Comparison of ENCODE assay signal across 18 cellular contexts in the genomic region with DNA sequence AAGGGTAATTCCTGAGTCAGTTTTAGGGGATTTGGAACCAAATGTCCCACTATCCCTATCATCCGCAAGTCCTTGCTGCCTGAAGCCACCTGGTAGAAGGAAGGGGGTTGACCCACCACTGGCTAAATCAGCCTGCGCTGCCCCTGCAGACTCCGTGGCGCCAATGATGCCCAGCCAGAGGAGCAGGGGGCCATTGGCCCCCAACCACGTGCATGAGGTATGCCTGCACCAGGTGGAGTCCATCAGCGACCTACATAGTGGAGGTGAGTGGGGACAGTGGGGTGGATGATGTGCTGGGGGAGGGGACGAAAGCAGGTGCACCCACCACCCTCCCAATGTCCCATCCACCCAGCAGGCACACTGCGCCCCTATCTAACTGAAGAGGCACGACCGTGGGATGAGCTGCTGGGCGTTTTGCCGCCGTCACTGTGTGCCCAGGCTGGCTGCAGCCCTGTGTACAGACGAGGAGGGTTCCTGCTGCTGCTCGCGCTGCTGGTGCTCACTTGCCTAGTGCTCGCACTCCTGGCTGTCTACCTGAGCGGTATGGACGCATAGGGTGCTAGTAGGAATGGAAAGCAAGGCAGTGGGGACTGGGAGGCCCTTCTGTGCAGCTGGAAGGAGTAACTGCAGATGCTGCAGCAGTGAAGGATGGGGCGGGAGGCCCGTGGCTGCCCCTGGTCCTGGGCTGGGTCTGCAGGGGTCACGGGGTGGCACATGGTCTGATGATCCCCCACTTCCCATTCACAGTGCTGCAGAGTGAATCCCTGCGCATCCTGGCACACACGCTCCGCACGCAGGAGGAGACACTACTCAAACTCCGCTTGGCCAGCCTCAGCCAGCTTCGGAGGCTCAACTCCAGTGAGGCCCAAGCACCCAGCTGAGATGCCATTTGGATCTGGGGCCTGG. TPM values are rescaled to one million over a fixed set of nuclear protein-coding genes. Genes with fewer than 3 reads are reported as not detected.
DNase-seq lines count a peak whose midpoint lies in the region; ATAC-seq and TF ChIP-seq lines count a peak whose summit lies in the region.
"Had no signal": no experiment of that assay in that cellular context is flagged by ENCODE, and none has a peak within 500 bp of the region (broad histone marks: within the 10 kb centered on the region; RNA-seq: fewer than 3 reads in every experiment).

No MANE protein-coding gene starts in this region.

- no peaks in the 10 kb centered on the region for H3K9me3 ChIP-seq in cardiac muscle cell (ENCODE audit: low read depth)
- no peaks in the 10 kb centered on the region for H3K9me3 ChIP-seq in Panc1 (ENCODE audit: control insufficient read depth, insufficient read depth, low read depth, low read length)
- H3K9me3 ChIP-seq in heart right ventricle, result no peaks in the 10 kb centered on the region
- H3K9me3 ChIP-seq: SJCRH30 had no signal

- H3K4me3 Mint-ChIP-seq in stimulated activated memory B cell treated with anti-CD40 and anti-IgM and Interleukin-4, amounts not matched to agents 10 μg/mL and 1 μg/mL and 100 μg/mL, for 72 hours, result no peak overlapping the region
- no peak overlapping the region for H3K4me3 Mint-ChIP-seq in activated CD4-positive, alpha-beta T cell treated with anti-CD3 and anti-CD28 coated beads, Interleukin-2, amount 10 ng/mL, durations not matched to agents 7 days and 5 days

- H3K9me3 Mint-ChIP-seq in stimulated activated memory B cell treated with anti-CD40 and anti-IgM and Interleukin-4, amounts not matched to agents 10 μg/mL and 1 μg/mL and 100 μg/mL, for 72 hours, result no peaks in the 10 kb centered on the region
- no peaks in the 10 kb centered on the region for H3K9me3 Mint-ChIP-seq in activated CD4-positive, alpha-beta T cell treated with anti-CD3 and anti-CD28 coated beads, Interleukin-2, amount 10 ng/mL, durations not matched to agents 7 days and 5 days

- peak; percentile 31; the same call in 1 of the 2 replicates for ATAC-seq in Panc1
- ATAC-seq in heart right ventricle, result peak in 2 of 8 donors; percentile 2 to 10
- ATAC-seq in stimulated activated memory B cell treated with anti-CD40 and anti-IgM and Interleukin-4, amounts not matched to agents 10 μg/mL and 1 μg/mL and 100 μg/mL, for 72 hours, result peak; percentile 17
- no peak for ATAC-seq in GM18861 (IDR thresholded peaks at IDR 0.05; ENCODE audit: unreplicated experiment)
- ATAC-seq in GM21390 (IDR thresholded peaks at IDR 0.05; ENCODE audit: unreplicated experiment), result no peak

- POLR2A ChIA-PET in Panc1 (lab: Charles Lee), result no interaction called here
- POLR2A ChIA-PET in activated CD4-positive, alpha-beta T cell treated with anti-CD3 and anti-CD28 coated beads, Interleukin-2, amount 10 ng/mL, durations not matched to agents 7 days and 5 days (lab: Charles Lee), result no interaction called here

- intact Hi-C loops in cardiac septum (cut with DNase I), result loop anchor here (5.0 kb wide), 1 partner anchor 41 kb away; the partner anchor contains the start of gene TUSC2
- intact Hi-C loops in Panc1 (cut with micrococcal nuclease; ENCODE audit: unreplicated experiment), result no loop called here
- intact Hi-C loops in heart right ventricle (cut with DNase I), result no loop called here

- no TSS peak for BruUV-seq in Panc1 (replicated peaks; lab: Mats Ljungman, UMichigan)

- peaks cover 14% of the 10 kb centered on the region for H3K4me1 Mint-ChIP-seq in stimulated activated memory B cell treated with anti-CD40 and anti-IgM and Interleukin-4, amounts not matched to agents 10 μg/mL and 1 μg/mL and 100 μg/mL, for 72 hours
- H3K4me1 Mint-ChIP-seq in activated CD4-positive, alpha-beta T cell treated with anti-CD3 and anti-CD28 coated beads, Interleukin-2, amount 10 ng/mL, durations not matched to agents 7 days and 5 days, result peaks cover 11% of the 10 kb centered on the region

- 85% methylated on average over 28 of the region's 28 CpGs for WGBS in heart right ventricle, 2 donors

- H3K36me3 Mint-ChIP-seq in stimulated activated memory B cell treated with anti-CD40 and anti-IgM and Interleukin-4, amounts not matched to agents 10 μg/mL and 1 μg/mL and 100 μg/mL, for 72 hours, result peaks cover 27% of the 10 kb centered on the region
- H3K36me3 Mint-ChIP-seq in activated CD4-positive, alpha-beta T cell treated with anti-CD3 and anti-CD28 coated beads, Interleukin-2, amount 10 ng/mL, durations not matched to agents 7 days and 5 days (ENCODE audit: low read depth), result no peaks in the 10 kb centered on the region

- peaks cover 3% of the 10 kb centered on the region for H3K4me1 ChIP-seq in cardiac muscle cell (ENCODE audit: low read depth)
- H3K4me1 ChIP-seq in Panc1 (ENCODE audit: control insufficient read depth, insufficient read depth, low read length), result peaks cover 3% of the 10 kb centered on the region; the same call in 1 of the 2 replicates
- H3K4me1 ChIP-seq in heart right ventricle, result peaks cover 9 to 54% (median 32%) of the 10 kb centered on the region in 9 donors
- H3K4me1 ChIP-seq: SJCRH30 had no signal

- no peak for DNase-seq in cardiac muscle cell (ENCODE audit: low read depth in 1 of 2, low spot score in 1 of 2)
- no peak for DNase-seq in cardiac septum (ENCODE audit: low spot score)
- no peak for DNase-seq in Panc1 (ENCODE audit: low read depth, low spot score)
- no peak for DNase-seq in heart right ventricle
- no peak for DNase-seq in activated CD4-positive, alpha-beta T cell treated with anti-CD3 and anti-CD28 coated beads, Interleukin-2, amount 10 ng/mL, durations not matched to agents 7 days and 5 days
- DNase-seq: DMS 273 treated with DMSO at 0.1 percent for 48 hours, NCI-H1105 treated with DMSO at 0.1 percent for 48 hours, NCI-H187, NCI-H226, NCI-H524 treated with DMSO at 0.1 percent for 48 hours, SJCRH30 had no signal

- H3K27ac ChIP-seq in cardiac muscle cell, result peak overlapping the region; percentile 85
- H3K27ac ChIP-seq in Panc1 (ENCODE audit: low read length), result no peak overlapping the region
- peak overlapping the region in 9 of 10 donors; percentile 42 to 88 (median 79) for H3K27ac ChIP-seq in heart right ventricle
- H3K27ac ChIP-seq: C4-2B, HL-60, SJCRH30 had no signal

- H3K27me3 Mint-ChIP-seq in stimulated activated memory B cell treated with anti-CD40 and anti-IgM and Interleukin-4, amounts not matched to agents 10 μg/mL and 1 μg/mL and 100 μg/mL, for 72 hours, result no peaks in the 10 kb centered on the region
- no peaks in the 10 kb centered on the region for H3K27me3 Mint-ChIP-seq in activated CD4-positive, alpha-beta T cell treated with anti-CD3 and anti-CD28 coated beads, Interleukin-2, amount 10 ng/mL, durations not matched to agents 7 days and 5 days

- H3K27me3 ChIP-seq in cardiac muscle cell, result no peaks in the 10 kb centered on the region
- no peaks in the 10 kb centered on the region for H3K27me3 ChIP-seq in Panc1 (ENCODE audit: control insufficient read depth, insufficient read depth, low read length)
- H3K27me3 ChIP-seq in heart right ventricle, result no peaks in the 10 kb centered on the region
- H3K27me3 ChIP-seq: SJCRH30 had no signal

- CTCF ChIA-PET in Panc1 (lab: Charles Lee), result no interaction called here
- CTCF ChIA-PET in activated CD4-positive, alpha-beta T cell treated with anti-CD3 and anti-CD28 coated beads, Interleukin-2, amount 10 ng/mL, durations not matched to agents 7 days and 5 days (lab: Charles Lee), result interaction anchor here (1.2 to 3.8 kb wide), 2 partner anchors 13 to 40 kb away, joined by 3 to 9 read pairs; no protein-coding TSS in a partner anchor

- H3K36me3 ChIP-seq in cardiac muscle cell (no peaks in the 10 kb centered on the region), Panc1 (ENCODE audit: control insufficient read depth, insufficient read depth, low read length) (no peaks in the 10 kb centered on the region), heart right ventricle (peaks cover 0 to 43% (median 28%) of the 10 kb centered on the region in 9 donors)

- H3K27ac Mint-ChIP-seq in stimulated activated memory B cell treated with anti-CD40 and anti-IgM and Interleukin-4, amounts not matched to agents 10 μg/mL and 1 μg/mL and 100 μg/mL, for 72 hours, result no peak overlapping the region
- no peak overlapping the region for H3K27ac Mint-ChIP-seq in activated CD4-positive, alpha-beta T cell treated with anti-CD3 and anti-CD28 coated beads, Interleukin-2, amount 10 ng/mL, durations not matched to agents 7 days and 5 days

- TF ChIP-seq CTCF in cardiac muscle cell (IDR thresholded peaks at IDR 0.05; ENCODE audit: low read depth, low read length) (no peak), Panc1 (IDR thresholded peaks at IDR 0.05) (no peak), heart right ventricle (IDR thresholded peaks at IDR 0.05) (no peak)

- in situ Hi-C loops in Panc1 (cut with HindIII; ENCODE audit: low pct_unique_long_range_greater_than_20kb, low sequenced_read_pairs), result no loop called here

- H3K4me3 ChIP-seq in cardiac muscle cell (no peak overlapping the region), Panc1 (ENCODE audit: low read depth in 2 of 2, low read length in 2 of 2) (no peak overlapping the region), heart right ventricle (no peak overlapping the region)
- H3K4me3 ChIP-seq: SJCRH30 had no signal

RNA-seq across cellular contexts. Expression of gene IFRD2, which starts 5.7 kb away (rescaled TPM):
- total RNA-seq in cardiac muscle cell (61.0 and 75.3 TPM in 2 replicates), cardiac septum (45.7 TPM), Panc1 (2021; ENCODE audit: unreplicated experiment) (111 TPM), heart right ventricle (10 to 100 TPM; 45.3 to 96.2 (median 54.1) TPM)
- polyA plus RNA-seq in cardiac muscle cell (106 and 110 TPM in 2 replicates), heart right ventricle (100 to 1,000 TPM in 1 of 2 donors, 10 to 100 TPM in 1; 88.1 to 123 TPM)
- 113 TPM for polyA plus RNA-seq in Panc1 (2012; ENCODE audit: insufficient read length)
- total RNA-seq in activated CD4-positive, alpha-beta T cell treated with anti-CD3 and anti-CD28 coated beads, Interleukin-2, amount 10 ng/mL, durations not matched to agents 7 days and 5 days, result 10 to 100 TPM; 59.4 to 66.0 TPM

RNA-seq across cellular contexts. Expression of gene LSMEM2, which starts 7.7 kb away (rescaled TPM):
- total RNA-seq in cardiac muscle cell (26.4 and 29.2 TPM in 2 replicates), cardiac septum (25.7 TPM), Panc1 (2021; ENCODE audit: unreplicated experiment) (not detected), heart right ventricle (10 to 100 TPM; 13.2 to 45.2 (median 33.2) TPM)
- polyA plus RNA-seq in cardiac muscle cell (16.4 and 18.1 TPM in 2 replicates), heart right ventricle (10 to 100 TPM in 1 of 2 donors, 1 to 10 TPM in 1; 1.9 to 26.3 TPM)
- not detected for polyA plus RNA-seq in Panc1 (2012; ENCODE audit: insufficient read length)
- total RNA-seq in activated CD4-positive, alpha-beta T cell treated with anti-CD3 and anti-CD28 coated beads, Interleukin-2, amount 10 ng/mL, durations not matched to agents 7 days and 5 days, result not detected
- total RNA-seq: A673, Daoy, SJCRH30 had no signal

RNA-seq across cellular contexts. Expression of gene HYAL3, which starts 12.6 kb away (rescaled TPM):
- total RNA-seq in cardiac muscle cell (3.6 and 6.4 TPM in 2 replicates), cardiac septum (1.3 TPM), Panc1 (2021; ENCODE audit: unreplicated experiment) (3.9 TPM), heart right ventricle (1 to 10 TPM in 8 of 10 donors, under 1 TPM in 2; 0.80 to 3.0 (median 1.9) TPM)
- polyA plus RNA-seq in cardiac muscle cell (2.4 and 6.2 TPM in 2 replicates), heart right ventricle (1 to 10 TPM; 2.0 to 2.8 TPM)
- polyA plus RNA-seq in Panc1 (2012; ENCODE audit: insufficient read length), result 3.4 TPM
- total RNA-seq in activated CD4-positive, alpha-beta T cell treated with anti-CD3 and anti-CD28 coated beads, Interleukin-2, amount 10 ng/mL, durations not matched to agents 7 days and 5 days, result 10 to 100 TPM in 1 of 2 experiments, 1 to 10 TPM in 1; 9.2 to 10.9 TPM

RNA-seq across cellular contexts. Expression of gene NAA80, which starts 12.6 kb away (rescaled TPM):
- 28.5 and 40.4 TPM in 2 replicates for total RNA-seq in cardiac muscle cell
- polyA plus RNA-seq in cardiac muscle cell, result 35.6 and 39.0 TPM in 2 replicates
- 8.5 TPM for total RNA-seq in cardiac septum
- total RNA-seq in Panc1 (2021; ENCODE audit: unreplicated experiment), result 7.2 TPM
- polyA plus RNA-seq in Panc1 (2012; ENCODE audit: insufficient read length), result 5.5 TPM
- 10 to 100 TPM in 1 of 10 donors, 1 to 10 TPM in 9; 7.7 to 11.1 (median 8.2) TPM for total RNA-seq in heart right ventricle
- 10 to 100 TPM in 1 of 2 donors, 1 to 10 TPM in 1; 6.4 to 13.5 TPM for polyA plus RNA-seq in heart right ventricle
- 10 to 100 TPM; 28.9 to 31.7 TPM for total RNA-seq in activated CD4-positive, alpha-beta T cell treated with anti-CD3 and anti-CD28 coated beads, Interleukin-2, amount 10 ng/mL, durations not matched to agents 7 days and 5 days

RNA-seq across cellular contexts. Expression of gene HYAL1, which starts 16.8 kb away (rescaled TPM):
- 3.4 and 5.0 TPM in 2 replicates for total RNA-seq in cardiac muscle cell
- 3.3 and 4.3 TPM in 2 replicates for polyA plus RNA-seq in cardiac muscle cell
- 51.6 TPM for total RNA-seq in cardiac septum
- total RNA-seq in Panc1 (2021; ENCODE audit: unreplicated experiment), result 0.18 TPM
- polyA plus RNA-seq in Panc1 (2012; ENCODE audit: insufficient read length), result 0.24 TPM
- total RNA-seq in heart right ventricle, result 100 to 1,000 TPM in 1 of 10 donors, 10 to 100 TPM in 9; 48.8 to 120 (median 66.7) TPM
- polyA plus RNA-seq in heart right ventricle, result 10 to 100 TPM; 41.0 to 70.5 TPM
- total RNA-seq in activated CD4-positive, alpha-beta T cell treated with anti-CD3 and anti-CD28 coated beads, Interleukin-2, amount 10 ng/mL, durations not matched to agents 7 days and 5 days, result under 1 TPM in 1 of 2 experiments, not detected in 1; 0.07 TPM
- total RNA-seq: SJCRH30 had no signal

Comparison
In these comparisons a context has a peak if more than half of its experiments do, and no peak if none do; other contexts are left out.
1. ATAC-seq: peak in Panc1 (single experiment) and stimulated activated memory B cell treated with anti-CD40 and anti-IgM and Interleukin-4, amounts not matched to agents 10 μg/mL and 1 μg/mL and 100 μg/mL, for 72 hours (single experiment); none in GM18861 (single experiment) and GM21390 (single experiment).
2. RNA of gene LSMEM2, which starts 7.7 kb away (total RNA-seq): 13.2 to 45.2 TPM in heart right ventricle, 26.4 to 29.2 TPM in cardiac muscle cell and 25.7 TPM in cardiac septum (single experiment); not detected in activated CD4-positive, alpha-beta T cell treated with anti-CD3 and anti-CD28 coated beads, Interleukin-2, amount 10 ng/mL, durations not matched to agents 7 days and 5 days and not detected in Panc1 (single experiment); every median in the first group is over 10 times any median in the second.